1 cellular context compared by ENCODE assay signal in the genomic region with DNA sequence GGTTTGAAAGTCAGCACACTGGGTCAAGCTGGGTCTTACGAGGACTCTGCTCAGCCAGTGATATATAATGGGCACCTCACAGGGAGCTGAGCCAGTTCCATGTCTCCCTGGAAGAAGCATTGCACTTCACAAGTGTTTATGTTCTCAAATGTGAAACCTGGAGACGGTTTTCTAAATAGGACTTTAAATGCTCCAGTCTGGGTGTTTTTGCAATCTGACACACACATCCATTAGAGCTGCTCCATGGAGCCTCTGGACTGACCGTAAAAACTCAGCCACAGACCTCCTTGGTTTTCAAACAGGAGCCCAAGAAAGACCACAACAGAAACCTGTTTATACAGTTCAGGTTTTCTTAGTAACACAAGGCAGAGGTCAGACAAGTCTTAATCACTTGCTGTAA.
TF ChIP-seq lines count a peak whose summit lies in the region.

No MANE protein-coding gene starts in this region.

TF ChIP-seq in IMR-90, 13 proteins besides CTCF, POLR2A, EP300 and RAD21 (continued from another document):
- TF ChIP-seq, protein P1, sequence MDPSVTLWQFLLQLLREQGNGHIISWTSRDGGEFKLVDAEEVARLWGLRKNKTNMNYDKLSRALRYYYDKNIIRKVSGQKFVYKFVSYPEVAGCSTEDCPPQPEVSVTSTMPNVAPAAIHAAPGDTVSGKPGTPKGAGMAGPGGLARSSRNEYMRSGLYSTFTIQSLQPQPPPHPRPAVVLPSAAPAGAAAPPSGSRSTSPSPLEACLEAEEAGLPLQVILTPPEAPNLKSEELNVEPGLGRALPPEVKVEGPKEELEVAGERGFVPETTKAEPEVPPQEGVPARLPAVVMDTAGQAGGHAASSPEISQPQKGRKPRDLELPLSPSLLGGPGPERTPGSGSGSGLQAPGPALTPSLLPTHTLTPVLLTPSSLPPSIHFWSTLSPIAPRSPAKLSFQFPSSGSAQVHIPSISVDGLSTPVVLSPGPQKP (IDR thresholded peaks at IDR 0.05; ENCODE audit: borderline replicate concordance, low read depth, low read length), result no peak
- TF ChIP-seq SMC3 (IDR thresholded peaks at IDR 0.05; ENCODE audit: low read depth, low read length) (no peak), RFX5 (IDR thresholded peaks at IDR 0.05; ENCODE audit: low read depth, low read length) (no peak), MAZ (IDR thresholded peaks at IDR 0.05; ENCODE audit: borderline replicate concordance, low read depth, low read length) (no peak), CHD1 (IDR thresholded peaks at IDR 0.05; ENCODE audit: low read depth, low read length) (no peak), CEBPB (IDR thresholded peaks at IDR 0.05; ENCODE audit: low read depth, low read length) (no peak)
- TF ChIP-seq, protein P2, sequence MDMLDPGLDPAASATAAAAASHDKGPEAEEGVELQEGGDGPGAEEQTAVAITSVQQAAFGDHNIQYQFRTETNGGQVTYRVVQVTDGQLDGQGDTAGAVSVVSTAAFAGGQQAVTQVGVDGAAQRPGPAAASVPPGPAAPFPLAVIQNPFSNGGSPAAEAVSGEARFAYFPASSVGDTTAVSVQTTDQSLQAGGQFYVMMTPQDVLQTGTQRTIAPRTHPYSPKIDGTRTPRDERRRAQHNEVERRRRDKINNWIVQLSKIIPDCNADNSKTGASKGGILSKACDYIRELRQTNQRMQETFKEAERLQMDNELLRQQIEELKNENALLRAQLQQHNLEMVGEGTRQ (IDR thresholded peaks at IDR 0.05; ENCODE audit: low read depth, low read length), result no peak
